Comparison of ENCODE assay signal across 12 cellular contexts in genomic region chr5:16568875-16569580, GRCh38. TPM values are rescaled to one million over a fixed set of nuclear protein-coding genes. Genes with fewer than 3 reads are reported as not detected.
DNase-seq lines count a peak whose midpoint lies in the region; ATAC-seq and TF ChIP-seq lines count a peak whose summit lies in the region.
"Had no signal": no experiment of that assay in that cellular context is flagged by ENCODE, and none has a peak within 500 bp of the region (broad histone marks: within the 10 kb centered on the region; RNA-seq: fewer than 3 reads in every experiment).

No MANE protein-coding gene starts in this region.

- ATAC-seq in GM18868 (IDR thresholded peaks at IDR 0.05; ENCODE audit: unreplicated experiment): no peak

- no peaks in the 10 kb centered on the region for H3K4me1 ChIP-seq in muscle layer of colon (ENCODE audit: insufficient read depth, low read length)

- H3K4me3 ChIP-seq in muscle layer of colon (ENCODE audit: low read depth in 1 of 2, low read length in 2 of 2): no peak overlapping the region

- BruUV-seq in Calu3 (replicated peaks; lab: Mats Ljungman, UMichigan): no TSS peak

- no peaks in the 10 kb centered on the region for H3K27me3 ChIP-seq in muscle layer of colon (ENCODE audit: control insufficient read depth in 1 of 2, insufficient read depth in 2 of 2, low read length in 2 of 2)

- intact Hi-C loops in Calu3 (cut with micrococcal nuclease; ENCODE audit: unreplicated experiment): no loop called here

- H3K27me3 Mint-ChIP-seq in Calu3 (ENCODE audit: unreplicated experiment): peaks cover 26% of the 10 kb centered on the region
- H3K27me3 Mint-ChIP-seq: activated B cell treated with CpG ODN at 0.5 μM for 24 hours; activated naive CD4-positive, alpha-beta T cell treated with anti-CD3 and anti-CD28 coated beads, Interleukin-2, amount 50 U/mL, for 24 hours had no signal

- no peaks in the 10 kb centered on the region for H3K36me3 Mint-ChIP-seq in Calu3 (ENCODE audit: insufficient read depth, unreplicated experiment)

- H3K4me3 Mint-ChIP-seq in Calu3 (ENCODE audit: low read depth, unreplicated experiment): no peak overlapping the region
- H3K4me3 Mint-ChIP-seq: activated B cell treated with CpG ODN at 0.5 μM for 24 hours; activated naive CD4-positive, alpha-beta T cell treated with anti-CD3 and anti-CD28 coated beads, Interleukin-2, amount 50 U/mL, for 24 hours had no signal

- no peaks in the 10 kb centered on the region for H3K9me3 ChIP-seq in muscle layer of colon (ENCODE audit: low read length)

- no peak for TF ChIP-seq CTCF in Calu3 (IDR thresholded peaks at IDR 0.05; ENCODE audit: unreplicated experiment)

- no peak overlapping the region for H3K27ac Mint-ChIP-seq in Calu3 (ENCODE audit: unreplicated experiment)
- H3K27ac Mint-ChIP-seq: activated B cell treated with CpG ODN at 0.5 μM for 24 hours; activated naive CD4-positive, alpha-beta T cell treated with anti-CD3 and anti-CD28 coated beads, Interleukin-2, amount 50 U/mL, for 24 hours had no signal

- CTCF ChIA-PET in Calu3 (lab: Charles Lee): no interaction called here

- H3K4me1 Mint-ChIP-seq in Calu3 (ENCODE audit: low read depth, unreplicated experiment): no peaks in the 10 kb centered on the region
- H3K4me1 Mint-ChIP-seq: activated B cell treated with CpG ODN at 0.5 μM for 24 hours had no signal

- no peaks in the 10 kb centered on the region for H3K36me3 ChIP-seq in muscle layer of colon (ENCODE audit: insufficient read depth, low read length)

- no peak overlapping the region for H3K9ac ChIP-seq in muscle layer of colon (ENCODE audit: low read length)

- H3K9me3 Mint-ChIP-seq in Calu3 (ENCODE audit: low read depth, unreplicated experiment): no peaks in the 10 kb centered on the region
- H3K9me3 Mint-ChIP-seq: activated B cell treated with CpG ODN at 0.5 μM for 24 hours; activated naive CD4-positive, alpha-beta T cell treated with anti-CD3 and anti-CD28 coated beads, Interleukin-2, amount 50 U/mL, for 24 hours had no signal

- peak; percentile 61 for DNase-seq in Calu3
- DNase-seq in NCI-H2081 (lab: John Stamatoyannopoulos, UW): peak; percentile 93 to 99
- DNase-seq in astrocyte of the hippocampus (ENCODE audit: low read depth, low spot score): peak; percentile 76
- DNase-seq in germinal center (ENCODE audit: low spot score): no peak
- no peak for DNase-seq in T-helper 2 cell
- DNase-seq in stimulated activated CD4-positive, alpha-beta T cell treated with anti-CD3 and anti-CD28 coated beads, Interleukin-4, amount 100 ng/mL, for 1 hour: no peak
- DNase-seq: activated B cell treated with CpG ODN at 0.5 μM for 24 hours, erythroblast, HCEC 1CT had no signal

- H3K27ac ChIP-seq in muscle layer of colon (ENCODE audit: low read depth, low read length): peak overlapping the region; percentile 17

RNA-seq across cellular contexts. Expression of gene RETREG1, which starts 47.8 kb away (rescaled TPM):
- 12.0 and 15.4 TPM in 2 replicates for total RNA-seq in Calu3 (2022)

Comparison
In these comparisons a context has a peak if more than half of its experiments do, and no peak if none do; other contexts are left out.
1. DNase-seq: peak in Calu3 (single experiment), NCI-H2081 (2 of 2) and astrocyte of the hippocampus (single experiment); none in germinal center (single experiment), T-helper 2 cell (0 of 5) and stimulated activated CD4-positive, alpha-beta T cell treated with anti-CD3 and anti-CD28 coated beads, Interleukin-4, amount 100 ng/mL, for 1 hour (single experiment).